ENCODE assay signal across 1 cellular context in genomic region chr1:112818990-112819689, GRCh38.
TF ChIP-seq lines count a peak whose summit lies in the region.

No MANE protein-coding gene starts in this region.

TF ChIP-seq in K562, 482 proteins besides CTCF, POLR2A, EP300 and RAD21 (continued from another document and continues in another):
- no peak for TF ChIP-seq NUFIP1 (IDR thresholded peaks at IDR 0.05; ENCODE audit: partially characterized antibody)
- TF ChIP-seq, protein P1, sequence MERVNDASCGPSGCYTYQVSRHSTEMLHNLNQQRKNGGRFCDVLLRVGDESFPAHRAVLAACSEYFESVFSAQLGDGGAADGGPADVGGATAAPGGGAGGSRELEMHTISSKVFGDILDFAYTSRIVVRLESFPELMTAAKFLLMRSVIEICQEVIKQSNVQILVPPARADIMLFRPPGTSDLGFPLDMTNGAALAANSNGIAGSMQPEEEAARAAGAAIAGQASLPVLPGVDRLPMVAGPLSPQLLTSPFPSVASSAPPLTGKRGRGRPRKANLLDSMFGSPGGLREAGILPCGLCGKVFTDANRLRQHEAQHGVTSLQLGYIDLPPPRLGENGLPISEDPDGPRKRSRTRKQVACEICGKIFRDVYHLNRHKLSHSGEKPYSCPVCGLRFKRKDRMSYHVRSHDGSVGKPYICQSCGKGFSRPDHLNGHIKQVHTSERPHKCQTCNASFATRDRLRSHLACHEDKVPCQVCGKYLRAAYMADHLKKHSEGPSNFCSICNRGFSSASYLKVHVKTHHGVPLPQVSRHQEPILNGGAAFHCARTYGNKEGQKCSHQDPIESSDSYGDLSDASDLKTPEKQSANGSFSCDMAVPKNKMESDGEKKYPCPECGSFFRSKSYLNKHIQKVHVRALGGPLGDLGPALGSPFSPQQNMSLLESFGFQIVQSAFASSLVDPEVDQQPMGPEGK (CRISPR knock-in tag; IDR thresholded peaks at IDR 0.05; ENCODE audit: borderline replicate concordance), result no peak
- no peak for TF ChIP-seq NFIC (IDR thresholded peaks at IDR 0.05)
- peak; percentile 57; the same call in 1 of the 2 replicates for TF ChIP-seq ZBTB12 (CRISPR knock-in tag; IDR thresholded peaks at IDR 0.05)
- TF ChIP-seq, protein P2, sequence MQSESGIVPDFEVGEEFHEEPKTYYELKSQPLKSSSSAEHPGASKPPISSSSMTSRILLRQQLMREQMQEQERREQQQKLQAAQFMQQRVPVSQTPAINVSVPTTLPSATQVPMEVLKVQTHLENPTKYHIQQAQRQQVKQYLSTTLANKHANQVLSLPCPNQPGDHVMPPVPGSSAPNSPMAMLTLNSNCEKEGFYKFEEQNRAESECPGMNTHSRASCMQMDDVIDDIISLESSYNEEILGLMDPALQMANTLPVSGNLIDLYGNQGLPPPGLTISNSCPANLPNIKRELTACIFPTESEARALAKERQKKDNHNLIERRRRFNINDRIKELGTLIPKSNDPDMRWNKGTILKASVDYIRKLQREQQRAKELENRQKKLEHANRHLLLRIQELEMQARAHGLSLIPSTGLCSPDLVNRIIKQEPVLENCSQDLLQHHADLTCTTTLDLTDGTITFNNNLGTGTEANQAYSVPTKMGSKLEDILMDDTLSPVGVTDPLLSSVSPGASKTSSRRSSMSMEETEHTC (IDR thresholded peaks at IDR 0.05), result peak; percentile 42; the same call in 1 of the 2 replicates
- no peak for TF ChIP-seq TARDBP (IDR thresholded peaks at IDR 0.05)
- TF ChIP-seq E4F1 (CRISPR knock-in tag; IDR thresholded peaks at IDR 0.05; ENCODE audit: borderline replicate concordance), result no peak
- TF ChIP-seq, protein P3, sequence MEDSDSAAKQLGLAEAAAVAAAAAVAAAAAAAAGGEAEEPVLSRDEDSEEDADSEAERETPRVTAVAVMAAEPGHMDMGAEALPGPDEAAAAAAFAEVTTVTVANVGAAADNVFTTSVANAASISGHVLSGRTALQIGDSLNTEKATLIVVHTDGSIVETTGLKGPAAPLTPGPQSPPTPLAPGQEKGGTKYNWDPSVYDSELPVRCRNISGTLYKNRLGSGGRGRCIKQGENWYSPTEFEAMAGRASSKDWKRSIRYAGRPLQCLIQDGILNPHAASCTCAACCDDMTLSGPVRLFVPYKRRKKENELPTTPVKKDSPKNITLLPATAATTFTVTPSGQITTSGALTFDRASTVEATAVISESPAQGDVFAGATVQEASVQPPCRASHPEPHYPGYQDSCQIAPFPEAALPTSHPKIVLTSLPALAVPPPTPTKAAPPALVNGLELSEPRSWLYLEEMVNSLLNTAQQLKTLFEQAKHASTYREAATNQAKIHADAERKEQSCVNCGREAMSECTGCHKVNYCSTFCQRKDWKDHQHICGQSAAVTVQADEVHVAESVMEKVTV (CRISPR knock-in tag; IDR thresholded peaks at IDR 0.05), result no peak
- TF ChIP-seq, protein P4, sequence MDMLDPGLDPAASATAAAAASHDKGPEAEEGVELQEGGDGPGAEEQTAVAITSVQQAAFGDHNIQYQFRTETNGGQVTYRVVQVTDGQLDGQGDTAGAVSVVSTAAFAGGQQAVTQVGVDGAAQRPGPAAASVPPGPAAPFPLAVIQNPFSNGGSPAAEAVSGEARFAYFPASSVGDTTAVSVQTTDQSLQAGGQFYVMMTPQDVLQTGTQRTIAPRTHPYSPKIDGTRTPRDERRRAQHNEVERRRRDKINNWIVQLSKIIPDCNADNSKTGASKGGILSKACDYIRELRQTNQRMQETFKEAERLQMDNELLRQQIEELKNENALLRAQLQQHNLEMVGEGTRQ (CRISPR knock-in tag; IDR thresholded peaks at IDR 0.05), result no peak
- 0 out of 2 replicates have a peak, but pooled peaks have one; percentile 39 for TF ChIP-seq STAT5A (IDR thresholded peaks at IDR 0.05; ENCODE audit: borderline replicate concordance, low read length)
- no peak for TF ChIP-seq REST (CRISPR knock-in tag; IDR thresholded peaks at IDR 0.05; ENCODE audit: low read depth)
- TF ChIP-seq ZNF239 (CRISPR knock-in tag; IDR thresholded peaks at IDR 0.05), result no peak
- TF ChIP-seq ZSCAN29 (IDR thresholded peaks at IDR 0.05), result no peak
- TF ChIP-seq TEAD4 (IDR thresholded peaks at IDR 0.05; ENCODE audit: low read length), result peak; percentile 83
- no peak for TF ChIP-seq TEAD4 (CRISPR knock-in tag; IDR thresholded peaks at IDR 0.05; ENCODE audit: borderline replicate concordance)
- TF ChIP-seq ZC3H4 (CRISPR knock-in tag; IDR thresholded peaks at IDR 0.05; ENCODE audit: borderline replicate concordance), result no peak
- TF ChIP-seq, protein P5, sequence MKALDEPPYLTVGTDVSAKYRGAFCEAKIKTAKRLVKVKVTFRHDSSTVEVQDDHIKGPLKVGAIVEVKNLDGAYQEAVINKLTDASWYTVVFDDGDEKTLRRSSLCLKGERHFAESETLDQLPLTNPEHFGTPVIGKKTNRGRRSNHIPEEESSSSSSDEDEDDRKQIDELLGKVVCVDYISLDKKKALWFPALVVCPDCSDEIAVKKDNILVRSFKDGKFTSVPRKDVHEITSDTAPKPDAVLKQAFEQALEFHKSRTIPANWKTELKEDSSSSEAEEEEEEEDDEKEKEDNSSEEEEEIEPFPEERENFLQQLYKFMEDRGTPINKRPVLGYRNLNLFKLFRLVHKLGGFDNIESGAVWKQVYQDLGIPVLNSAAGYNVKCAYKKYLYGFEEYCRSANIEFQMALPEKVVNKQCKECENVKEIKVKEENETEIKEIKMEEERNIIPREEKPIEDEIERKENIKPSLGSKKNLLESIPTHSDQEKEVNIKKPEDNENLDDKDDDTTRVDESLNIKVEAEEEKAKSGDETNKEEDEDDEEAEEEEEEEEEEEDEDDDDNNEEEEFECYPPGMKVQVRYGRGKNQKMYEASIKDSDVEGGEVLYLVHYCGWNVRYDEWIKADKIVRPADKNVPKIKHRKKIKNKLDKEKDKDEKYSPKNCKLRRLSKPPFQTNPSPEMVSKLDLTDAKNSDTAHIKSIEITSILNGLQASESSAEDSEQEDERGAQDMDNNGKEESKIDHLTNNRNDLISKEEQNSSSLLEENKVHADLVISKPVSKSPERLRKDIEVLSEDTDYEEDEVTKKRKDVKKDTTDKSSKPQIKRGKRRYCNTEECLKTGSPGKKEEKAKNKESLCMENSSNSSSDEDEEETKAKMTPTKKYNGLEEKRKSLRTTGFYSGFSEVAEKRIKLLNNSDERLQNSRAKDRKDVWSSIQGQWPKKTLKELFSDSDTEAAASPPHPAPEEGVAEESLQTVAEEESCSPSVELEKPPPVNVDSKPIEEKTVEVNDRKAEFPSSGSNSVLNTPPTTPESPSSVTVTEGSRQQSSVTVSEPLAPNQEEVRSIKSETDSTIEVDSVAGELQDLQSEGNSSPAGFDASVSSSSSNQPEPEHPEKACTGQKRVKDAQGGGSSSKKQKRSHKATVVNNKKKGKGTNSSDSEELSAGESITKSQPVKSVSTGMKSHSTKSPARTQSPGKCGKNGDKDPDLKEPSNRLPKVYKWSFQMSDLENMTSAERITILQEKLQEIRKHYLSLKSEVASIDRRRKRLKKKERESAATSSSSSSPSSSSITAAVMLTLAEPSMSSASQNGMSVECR (CRISPR knock-in tag; IDR thresholded peaks at IDR 0.05), result no peak
- no peak for TF ChIP-seq ZNF717 (CRISPR knock-in tag; IDR thresholded peaks at IDR 0.05)
- no peak for TF ChIP-seq KAT2B (IDR thresholded peaks at IDR 0.05; ENCODE audit: low read depth, low read length)
- TF ChIP-seq BDP1 (IDR thresholded peaks at IDR 0.05; ENCODE audit: insufficient read depth, insufficient read length), result no peak
- TF ChIP-seq DACH1 (IDR thresholded peaks at IDR 0.05; ENCODE audit: partially characterized antibody), result peak; percentile 50
- TF ChIP-seq CREB1 (IDR thresholded peaks at IDR 0.05), result peak; percentile 50; the same call in 1 of the 2 replicates
- TF ChIP-seq CREB1 (CRISPR knock-in tag; IDR thresholded peaks at IDR 0.05), result peak; percentile 64; the same call in 1 of the 2 replicates
